8 cellular contexts compared by ENCODE assay signal in the genomic region with DNA sequence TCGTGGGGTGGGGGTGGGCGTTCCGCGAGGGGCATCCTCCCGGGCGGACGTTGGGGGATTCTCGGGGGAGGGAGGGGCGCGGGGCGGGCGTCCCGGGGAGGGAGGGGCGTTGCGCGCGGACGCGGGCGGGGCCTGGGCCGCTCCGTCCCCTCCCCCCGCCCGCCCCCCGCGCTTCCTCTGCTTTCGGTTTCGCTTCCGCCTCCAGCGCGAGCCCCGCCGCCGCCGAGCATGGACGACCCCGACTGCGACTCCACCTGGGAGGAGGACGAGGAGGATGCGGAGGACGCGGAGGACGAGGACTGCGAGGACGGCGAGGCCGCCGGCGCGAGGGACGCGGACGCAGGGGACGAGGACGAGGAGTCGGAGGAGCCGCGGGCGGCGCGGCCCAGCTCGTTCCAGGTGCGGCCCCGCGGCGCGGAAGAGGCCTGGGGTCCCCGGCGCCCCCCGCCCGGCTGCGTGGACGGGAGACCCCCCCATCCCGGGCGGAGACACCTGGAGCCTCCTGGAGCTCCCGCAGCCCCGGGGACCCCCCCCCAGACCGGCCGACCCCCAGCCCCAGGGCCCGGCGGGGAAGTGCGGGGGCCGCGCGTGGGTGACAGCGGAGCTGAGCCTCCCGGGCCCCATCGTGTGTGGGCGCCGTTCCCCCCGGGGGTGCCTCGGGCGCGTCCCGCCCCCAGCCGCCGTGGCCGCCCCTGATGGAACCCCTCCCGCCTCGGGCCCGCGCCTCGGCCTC. TPM values are rescaled to one million over a fixed set of nuclear protein-coding genes. Genes with fewer than 3 reads are reported as not detected.
DNase-seq lines count a peak whose midpoint lies in the region; ATAC-seq and TF ChIP-seq lines count a peak whose summit lies in the region.

A gene with protein sequence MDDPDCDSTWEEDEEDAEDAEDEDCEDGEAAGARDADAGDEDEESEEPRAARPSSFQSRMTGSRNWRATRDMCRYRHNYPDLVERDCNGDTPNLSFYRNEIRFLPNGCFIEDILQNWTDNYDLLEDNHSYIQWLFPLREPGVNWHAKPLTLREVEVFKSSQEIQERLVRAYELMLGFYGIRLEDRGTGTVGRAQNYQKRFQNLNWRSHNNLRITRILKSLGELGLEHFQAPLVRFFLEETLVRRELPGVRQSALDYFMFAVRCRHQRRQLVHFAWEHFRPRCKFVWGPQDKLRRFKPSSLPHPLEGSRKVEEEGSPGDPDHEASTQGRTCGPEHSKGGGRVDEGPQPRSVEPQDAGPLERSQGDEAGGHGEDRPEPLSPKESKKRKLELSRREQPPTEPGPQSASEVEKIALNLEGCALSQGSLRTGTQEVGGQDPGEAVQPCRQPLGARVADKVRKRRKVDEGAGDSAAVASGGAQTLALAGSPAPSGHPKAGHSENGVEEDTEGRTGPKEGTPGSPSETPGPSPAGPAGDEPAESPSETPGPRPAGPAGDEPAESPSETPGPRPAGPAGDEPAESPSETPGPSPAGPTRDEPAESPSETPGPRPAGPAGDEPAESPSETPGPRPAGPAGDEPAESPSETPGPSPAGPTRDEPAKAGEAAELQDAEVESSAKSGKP (plus strand): TSS at position 204 of the 733 bp plus-strand sequence. CDS start 25 bp downstream, at position 229.

- peak; percentile 40 to 49 for ATAC-seq in gastrocnemius medialis

- no peaks in the 10 kb centered on the region for H3K27me3 Mint-ChIP-seq in T-helper 2 cell treated with Interferon-gamma antibody and Interleukin-4, amounts not matched to agents 5 μg/mL and 100 μg/mL, for 36 hours (ENCODE audit: low read depth)

- no peak within 1 kb of the TSS for H3K27ac ChIP-seq in HUES6 (ENCODE audit: low read depth, low read length)
- peak within 1 kb of the TSS; percentile 67 to 82 (median 72) for H3K27ac ChIP-seq in gastrocnemius medialis

- H3K9me3 ChIP-seq in HUES6 (ENCODE audit: control insufficient read depth, insufficient read depth, low read depth, low read length) (no peaks in the 10 kb centered on the region), gastrocnemius medialis (no peaks in the 10 kb centered on the region)

- DNase-seq in NCI-H1694 (lab: John Stamatoyannopoulos, UW), result peak; percentile 16
- no peak for DNase-seq in NCI-H1694 treated with DMSO at 0.1 percent for 48 hours (lab: John Stamatoyannopoulos, UW)
- DNase-seq in T-helper 2 cell treated with Interferon-gamma antibody and Interleukin-4, amounts not matched to agents 5 μg/mL and 100 μg/mL, for 36 hours (ENCODE audit: low spot score), result peak; percentile 67
- no peak for DNase-seq in astrocyte of the cerebellum (ENCODE audit: low read depth)
- peak; percentile 50 for DNase-seq in hippocampal formation (lab: John Stamatoyannopoulos, UW)
- peak in 1 of 2 donors; percentile 49 for DNase-seq in gastrocnemius medialis
- no peak for DNase-seq in SK-N-DZ (ENCODE audit: low spot score)

- TF ChIP-seq POLR2A in gastrocnemius medialis (IDR thresholded peaks at IDR 0.05), result peak; percentile 60 to 72

- no peaks in the 10 kb centered on the region for H3K9me3 Mint-ChIP-seq in T-helper 2 cell treated with Interferon-gamma antibody and Interleukin-4, amounts not matched to agents 5 μg/mL and 100 μg/mL, for 36 hours

- H3K36me3 ChIP-seq in HUES6 (ENCODE audit: control insufficient read depth, insufficient read depth, low read length) (peaks cover 28% of the 10 kb centered on the region), gastrocnemius medialis (peaks cover 0 to 28% of the 10 kb centered on the region in 2 donors)

- H3K4me1 Mint-ChIP-seq in T-helper 2 cell treated with Interferon-gamma antibody and Interleukin-4, amounts not matched to agents 5 μg/mL and 100 μg/mL, for 36 hours (ENCODE audit: low read depth), result peaks cover 20% of the 10 kb centered on the region

- H3K4me3 Mint-ChIP-seq in T-helper 2 cell treated with Interferon-gamma antibody and Interleukin-4, amounts not matched to agents 5 μg/mL and 100 μg/mL, for 36 hours, result peak within 1 kb of the TSS; percentile 93

- H3K4me3 ChIP-seq in HUES6 (ENCODE audit: low read depth, low read length) (peak within 1 kb of the TSS; percentile 81), astrocyte of the cerebellum (ENCODE audit: low read depth, low read length) (peak within 1 kb of the TSS; percentile 68), gastrocnemius medialis (peak within 1 kb of the TSS; percentile 63 to 94 (median 76))

- H3K4me1 ChIP-seq in HUES6 (ENCODE audit: control insufficient read depth, insufficient read depth, low read length) (peaks cover 11% of the 10 kb centered on the region), gastrocnemius medialis (peaks cover 28 to 56% of the 10 kb centered on the region in 2 donors)

- TF ChIP-seq CTCF in astrocyte of the cerebellum (IDR thresholded peaks at IDR 0.05; ENCODE audit: low read depth, low read length, missing control alignments) (no peak), gastrocnemius medialis (IDR thresholded peaks at IDR 0.05 in 4 of 5, conservative IDR thresholded peaks at IDR 0.05 in 1 of 5) (no peak)

- in situ Hi-C loops in astrocyte of the cerebellum (cut with HindIII; ENCODE audit: low sequenced_read_pairs) (no loop called here), gastrocnemius medialis (cut with MboI; ENCODE audit: low sequenced_read_pairs in 4 of 4) (loop anchor here in 3 of 4 donors (5.0 to 10.0 kb wide), 3 partner anchors 130 to 300 kb away; no protein-coding TSS in a partner anchor)

- intact Hi-C loops in gastrocnemius medialis (cut with DNase I; ENCODE audit: low total_unique reads), result loop anchor here (1.0 to 10.0 kb wide), 3 partner anchors 10 to 500 kb away; partner anchors contain the start of gene ADRM1

- H3K36me3 Mint-ChIP-seq in T-helper 2 cell treated with Interferon-gamma antibody and Interleukin-4, amounts not matched to agents 5 μg/mL and 100 μg/mL, for 36 hours (ENCODE audit: low read depth), result peaks cover 33% of the 10 kb centered on the region

- H3K27me3 ChIP-seq in HUES6 (ENCODE audit: control insufficient read depth, insufficient read depth, low read length) (no peaks in the 10 kb centered on the region), gastrocnemius medialis (no peaks in the 10 kb centered on the region)

- H3K9ac ChIP-seq in HUES6 (ENCODE audit: low read length), result peak within 1 kb of the TSS; percentile 32

- peak within 1 kb of the TSS; percentile 93 for H3K27ac Mint-ChIP-seq in T-helper 2 cell treated with Interferon-gamma antibody and Interleukin-4, amounts not matched to agents 5 μg/mL and 100 μg/mL, for 36 hours

RNA-seq across cellular contexts. Expression of the gene that starts here (rescaled TPM):
- total RNA-seq in gastrocnemius medialis, result 10 to 100 TPM; 21.9 to 52.1 (median 40.5) TPM
- polyA plus RNA-seq in SK-N-DZ (2014; cell fraction: cytosol; rRNA removed), result 26.0 and 50.0 TPM in 2 replicates
- 40.1 and 56.7 TPM in 2 replicates for polyA plus RNA-seq in SK-N-DZ (2014; cell fraction: nucleus; rRNA removed)

Comparison
In these comparisons a context has a peak if more than half of its experiments do, and no peak if none do; other contexts are left out.
1. DNase-seq: peak in NCI-H1694 (single experiment), T-helper 2 cell treated with Interferon-gamma antibody and Interleukin-4, amounts not matched to agents 5 μg/mL and 100 μg/mL, for 36 hours (single experiment) and hippocampal formation (2 of 2); none in NCI-H1694 treated with DMSO at 0.1 percent for 48 hours (single experiment), astrocyte of the cerebellum (single experiment) and SK-N-DZ (single experiment).
2. Peak in every context shown above with its lines, with median percentiles within 50 percentile points of each other: H3K4me3 ChIP-seq.